ENCODE assay signal across 8 cellular contexts in the genomic region with DNA sequence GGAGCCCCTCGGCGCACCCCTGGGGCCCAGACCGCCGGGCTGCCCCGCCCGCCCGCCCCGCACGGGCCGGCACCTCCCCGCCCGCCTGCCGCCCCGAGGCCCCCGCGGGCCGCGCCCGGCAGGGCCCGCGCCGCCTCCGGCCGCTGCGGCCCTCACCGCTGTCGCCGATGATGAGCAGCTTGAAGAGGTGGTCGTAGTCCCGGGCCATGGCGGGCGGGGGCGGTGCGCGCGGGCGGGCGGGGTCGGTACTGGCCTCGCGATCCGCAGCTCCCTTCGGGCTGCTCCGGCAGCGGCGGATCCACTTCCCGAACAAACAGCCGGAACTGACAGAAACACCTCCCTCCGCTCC. TPM values are rescaled to one million over a fixed set of nuclear protein-coding genes. Genes with fewer than 3 reads are reported as not detected.
DNase-seq lines count a peak whose midpoint lies in the region; ATAC-seq and TF ChIP-seq lines count a peak whose summit lies in the region.

A gene (minus strand): TSS at position 311 of the 349 bp plus-strand sequence. CDS start 103 bp downstream, at position 208.

- H3K27ac ChIP-seq in body of pancreas (peak within 1 kb of the TSS; percentile 73 to 94 (median 86)), layer of hippocampus (ENCODE audit: low read depth, low read length) (peak within 1 kb of the TSS; percentile 92), substantia nigra (ENCODE audit: low read depth, low read length, poor library complexity, severe bottlenecking) (peak within 1 kb of the TSS; percentile 86)

- H3K27me3 ChIP-seq in BJ (ENCODE audit: control insufficient read depth, insufficient read depth, low read length) (no peaks in the 10 kb centered on the region), body of pancreas (no peaks in the 10 kb centered on the region), layer of hippocampus (ENCODE audit: control insufficient read depth, insufficient read depth, low read length) (no peaks in the 10 kb centered on the region)

- ATAC-seq in HG03139 (IDR thresholded peaks at IDR 0.05; ENCODE audit: unreplicated experiment) = peak; percentile 7
- no peak for ATAC-seq in body of pancreas
- no peak for ATAC-seq in GM18873 (IDR thresholded peaks at IDR 0.05; ENCODE audit: low FRiP score, unreplicated experiment)

- H3K4me3 ChIP-seq in BJ (ENCODE audit: low read depth, low read length) = peak within 1 kb of the TSS; percentile 84
- H3K4me3 ChIP-seq in body of pancreas = peak within 1 kb of the TSS; percentile 47 to 62

- intact Hi-C loops in body of pancreas (cut with DNase I) = no loop called here

- peaks cover 3% of the 10 kb centered on the region; the same call in 1 of the 2 replicates for H3K36me3 ChIP-seq in BJ (ENCODE audit: control insufficient read depth, insufficient read depth, low read length)
- H3K36me3 ChIP-seq in body of pancreas (replicated peaks in 1 of 2; ENCODE audit: insufficient read depth in 1 of 2, low read depth in 2 of 2) = no peaks in the 10 kb centered on the region

- CTCF ChIA-PET in BJ (lab: Yijun Ruan, JAX) = no interaction called here

- DNase-seq in BJ (ENCODE audit: low read depth) (no peak), body of pancreas (no peak), substantia nigra (lab: John Stamatoyannopoulos, UW) (peak in 2 of 49 donors; percentile 75 to 88), NCI-H526 (lab: John Stamatoyannopoulos, UW) (no peak), DMS 273 treated with DMSO at 0.1 percent for 48 hours (lab: John Stamatoyannopoulos, UW) (no peak)

- TF ChIP-seq CTCF in BJ (IDR thresholded peaks at IDR 0.05; ENCODE audit: insufficient read depth, low read depth, low read length) (no peak), body of pancreas (IDR thresholded peaks at IDR 0.05) (no peak)

- WGBS in body of pancreas, 2 donors = 0 to 1% methylated on average over 1 to 48 of the region's 49 CpGs

- H3K9me3 ChIP-seq in body of pancreas = no peaks in the 10 kb centered on the region

- POLR2A ChIA-PET in BJ (lab: Charles Lee) = interaction anchor here (1.1 kb wide), 1 partner anchor 85 kb away, joined by 5 read pairs; a partner anchor contains a TSS

- TF ChIP-seq POLR2A in body of pancreas (IDR thresholded peaks at IDR 0.05) = peak in 2 of 3 donors; percentile 69 to 79

- peaks cover 35% of the 10 kb centered on the region for H3K4me1 ChIP-seq in body of pancreas

RNA-seq across cellular contexts. Expression of the gene that starts here (rescaled TPM):
- 41.0 and 50.3 TPM in 2 replicates for polyA plus RNA-seq in BJ (2011; rRNA removed)
- 46.6 and 63.9 TPM in 2 replicates for polyA minus RNA-seq in BJ (2011; rRNA and poly(A)+ RNA removed)
- 1 to 10 TPM; 4.0 to 7.0 TPM for total RNA-seq in body of pancreas
